1 cellular context compared by ENCODE assay signal in genomic region chr6:163940705-163941470, GRCh38.
TF ChIP-seq lines count a peak whose summit lies in the region.

No MANE protein-coding gene starts in this region.

TF ChIP-seq in K562, 482 proteins besides CTCF, POLR2A, EP300 and RAD21 (continued from another document and continues in another):
- TF ChIP-seq ARID4B (CRISPR knock-in tag; IDR thresholded peaks at IDR 0.05) (no peak), NCOA4 (IDR thresholded peaks at IDR 0.05; ENCODE audit: partially characterized antibody) (no peak), ZNF354B (CRISPR knock-in tag; IDR thresholded peaks at IDR 0.05) (peak; percentile 61; the same call in 1 of the 2 replicates), NR2F6 (CRISPR knock-in tag; IDR thresholded peaks at IDR 0.05) (peak; percentile 87; the same call in 1 of the 2 replicates), TEAD2 (tag; IDR thresholded peaks at IDR 0.05) (peak; percentile 76; the same call in 1 of the 2 replicates), MECOM (CRISPR knock-in tag; IDR thresholded peaks at IDR 0.05) (no peak), SMAD4 (CRISPR knock-in tag; conservative IDR thresholded peaks at IDR 0.05) (peak; percentile 54; the same call in 1 of the 2 replicates), ZNF668 (CRISPR knock-in tag; IDR thresholded peaks at IDR 0.05) (peak; percentile 44; the same call in 1 of the 2 replicates), HOMEZ (CRISPR knock-in tag; IDR thresholded peaks at IDR 0.05) (peak; percentile 80; the same call in 1 of the 2 replicates), ZBTB17 (CRISPR knock-in tag; IDR thresholded peaks at IDR 0.05) (peak; percentile 87), DEAF1 (CRISPR knock-in tag; IDR thresholded peaks at IDR 0.05) (0 out of 2 replicates have a peak, but pooled peaks have one; percentile 18), NCOA1 (IDR thresholded peaks at IDR 0.05; ENCODE audit: low read depth) (no peak), THRB (CRISPR knock-in tag; conservative IDR thresholded peaks at IDR 0.05) (peak; percentile 82; the same call in 1 of the 2 replicates), NR2C2 (CRISPR knock-in tag; IDR thresholded peaks at IDR 0.05) (no peak), NR2C2 (tag; IDR thresholded peaks at IDR 0.05) (peak; percentile 68), GMEB1 (CRISPR knock-in tag; IDR thresholded peaks at IDR 0.05) (peak; percentile 45), HNRNPH1 (optimal IDR thresholded peaks at IDR 0.05; ENCODE audit: low read depth, low read length) (no peak), KAT8 (IDR thresholded peaks at IDR 0.05; ENCODE audit: low read depth) (no peak), MYC (IDR thresholded peaks at IDR 0.05; ENCODE audit: low read depth, low read length) (no peak), MYC (CRISPR knock-in tag; IDR thresholded peaks at IDR 0.05; ENCODE audit: borderline replicate concordance, low read depth) (0 out of 2 replicates have a peak, but pooled peaks have one; percentile 35), ZNF121 (CRISPR knock-in tag; conservative IDR thresholded peaks at IDR 0.05) (no peak), ZBTB49 (CRISPR knock-in tag; IDR thresholded peaks at IDR 0.05; ENCODE audit: borderline replicate concordance) (no peak), NR4A1 (CRISPR knock-in tag; IDR thresholded peaks at IDR 0.05) (no peak), NR4A1 (tag; IDR thresholded peaks at IDR 0.05) (peak; percentile 92), POLR3A (IDR thresholded peaks at IDR 0.05; ENCODE audit: borderline replicate concordance, extremely low read depth, insufficient read depth, insufficient read length) (no peak), STAT5A (IDR thresholded peaks at IDR 0.05; ENCODE audit: borderline replicate concordance, low read length) (peak; percentile 78), CHAMP1 (IDR thresholded peaks at IDR 0.05) (no peak), HINFP (tag; conservative IDR thresholded peaks at IDR 0.05; ENCODE audit: low read depth) (peak; percentile 51; the same call in 1 of the 2 replicates), TFE3 (CRISPR knock-in tag; IDR thresholded peaks at IDR 0.05) (peak; percentile 31), TCFL5 (CRISPR knock-in tag; conservative IDR thresholded peaks at IDR 0.05) (peak; percentile 72; the same call in 1 of the 2 replicates), ZNF41 (CRISPR knock-in tag; conservative IDR thresholded peaks at IDR 0.05) (peak; percentile 77; the same call in 1 of the 2 replicates), ZNF584 (CRISPR knock-in tag; IDR thresholded peaks at IDR 0.05; ENCODE audit: low read depth) (peak; percentile 91), ZNF324 (CRISPR knock-in tag; IDR thresholded peaks at IDR 0.05) (0 out of 2 replicates have a peak, but pooled peaks have one; percentile 27), ZNF780A (CRISPR knock-in tag; IDR thresholded peaks at IDR 0.05) (no peak), ZNF184 (CRISPR knock-in tag; IDR thresholded peaks at IDR 0.05) (no peak), ZNF785 (CRISPR knock-in tag; IDR thresholded peaks at IDR 0.05) (no peak), RAD51 (IDR thresholded peaks at IDR 0.05; ENCODE audit: borderline replicate concordance, low read depth) (no peak), ZNF165 (CRISPR knock-in tag; IDR thresholded peaks at IDR 0.05; ENCODE audit: borderline replicate concordance) (peak; percentile 92; the same call in 1 of the 2 replicates), ZNF224 (CRISPR knock-in tag; IDR thresholded peaks at IDR 0.05) (no peak)
